Comparison of ENCODE assay signal across 1 cellular context in genomic region chr16:66552288-66553143, GRCh38.
A peak's percentile ranks its signal among the peaks of the same experiment; 100 is the strongest.
TF ChIP-seq lines count a peak whose summit lies in the region.

A gene with protein sequence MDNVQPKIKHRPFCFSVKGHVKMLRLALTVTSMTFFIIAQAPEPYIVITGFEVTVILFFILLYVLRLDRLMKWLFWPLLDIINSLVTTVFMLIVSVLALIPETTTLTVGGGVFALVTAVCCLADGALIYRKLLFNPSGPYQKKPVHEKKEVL (plus strand): TSS chr16:66552576. CDS start chr16:66552716, 140 bp downstream.

TF ChIP-seq in HepG2, 621 proteins besides CTCF, POLR2A, EP300 and RAD21 (continued from another document and continues in another):
- TF ChIP-seq, protein P1, sequence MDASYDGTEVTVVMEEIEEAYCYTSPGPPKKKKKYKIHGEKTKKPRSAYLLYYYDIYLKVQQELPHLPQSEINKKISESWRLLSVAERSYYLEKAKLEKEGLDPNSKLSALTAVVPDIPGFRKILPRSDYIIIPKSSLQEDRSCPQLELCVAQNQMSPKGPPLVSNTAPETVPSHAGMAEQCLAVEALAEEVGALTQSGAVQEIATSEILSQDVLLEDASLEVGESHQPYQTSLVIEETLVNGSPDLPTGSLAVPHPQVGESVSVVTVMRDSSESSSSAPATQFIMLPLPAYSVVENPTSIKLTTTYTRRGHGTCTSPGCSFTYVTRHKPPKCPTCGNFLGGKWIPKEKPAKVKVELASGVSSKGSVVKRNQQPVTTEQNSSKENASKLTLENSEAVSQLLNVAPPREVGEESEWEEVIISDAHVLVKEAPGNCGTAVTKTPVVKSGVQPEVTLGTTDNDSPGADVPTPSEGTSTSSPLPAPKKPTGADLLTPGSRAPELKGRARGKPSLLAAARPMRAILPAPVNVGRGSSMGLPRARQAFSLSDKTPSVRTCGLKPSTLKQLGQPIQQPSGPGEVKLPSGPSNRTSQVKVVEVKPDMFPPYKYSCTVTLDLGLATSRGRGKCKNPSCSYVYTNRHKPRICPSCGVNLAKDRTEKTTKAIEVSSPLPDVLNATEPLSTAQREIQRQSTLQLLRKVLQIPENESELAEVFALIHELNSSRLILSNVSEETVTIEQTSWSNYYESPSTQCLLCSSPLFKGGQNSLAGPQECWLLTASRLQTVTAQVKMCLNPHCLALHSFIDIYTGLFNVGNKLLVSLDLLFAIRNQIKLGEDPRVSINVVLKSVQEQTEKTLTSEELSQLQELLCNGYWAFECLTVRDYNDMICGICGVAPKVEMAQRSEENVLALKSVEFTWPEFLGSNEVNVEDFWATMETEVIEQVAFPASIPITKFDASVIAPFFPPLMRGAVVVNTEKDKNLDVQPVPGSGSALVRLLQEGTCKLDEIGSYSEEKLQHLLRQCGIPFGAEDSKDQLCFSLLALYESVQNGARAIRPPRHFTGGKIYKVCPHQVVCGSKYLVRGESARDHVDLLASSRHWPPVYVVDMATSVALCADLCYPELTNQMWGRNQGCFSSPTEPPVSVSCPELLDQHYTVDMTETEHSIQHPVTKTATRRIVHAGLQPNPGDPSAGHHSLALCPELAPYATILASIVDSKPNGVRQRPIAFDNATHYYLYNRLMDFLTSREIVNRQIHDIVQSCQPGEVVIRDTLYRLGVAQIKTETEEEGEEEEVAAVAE (CRISPR knock-in tag; IDR thresholded peaks at IDR 0.05; ENCODE audit: borderline replicate concordance) = peak; percentile 87; the same call in 1 of the 2 replicates
- TF ChIP-seq, protein P2, sequence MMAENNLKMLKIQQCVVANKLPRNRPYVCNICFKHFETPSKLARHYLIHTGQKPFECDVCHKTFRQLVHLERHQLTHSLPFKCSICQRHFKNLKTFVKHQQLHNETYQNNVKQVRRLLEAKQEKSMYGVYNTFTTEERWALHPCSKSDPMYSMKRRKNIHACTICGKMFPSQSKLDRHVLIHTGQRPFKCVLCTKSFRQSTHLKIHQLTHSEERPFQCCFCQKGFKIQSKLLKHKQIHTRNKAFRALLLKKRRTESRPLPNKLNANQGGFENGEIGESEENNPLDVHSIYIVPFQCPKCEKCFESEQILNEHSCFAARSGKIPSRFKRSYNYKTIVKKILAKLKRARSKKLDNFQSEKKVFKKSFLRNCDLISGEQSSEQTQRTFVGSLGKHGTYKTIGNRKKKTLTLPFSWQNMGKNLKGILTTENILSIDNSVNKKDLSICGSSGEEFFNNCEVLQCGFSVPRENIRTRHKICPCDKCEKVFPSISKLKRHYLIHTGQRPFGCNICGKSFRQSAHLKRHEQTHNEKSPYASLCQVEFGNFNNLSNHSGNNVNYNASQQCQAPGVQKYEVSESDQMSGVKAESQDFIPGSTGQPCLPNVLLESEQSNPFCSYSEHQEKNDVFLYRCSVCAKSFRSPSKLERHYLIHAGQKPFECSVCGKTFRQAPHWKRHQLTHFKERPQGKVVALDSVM (CRISPR knock-in tag; IDR thresholded peaks at IDR 0.05) = peak; percentile 98
- TF ChIP-seq, protein P3, sequence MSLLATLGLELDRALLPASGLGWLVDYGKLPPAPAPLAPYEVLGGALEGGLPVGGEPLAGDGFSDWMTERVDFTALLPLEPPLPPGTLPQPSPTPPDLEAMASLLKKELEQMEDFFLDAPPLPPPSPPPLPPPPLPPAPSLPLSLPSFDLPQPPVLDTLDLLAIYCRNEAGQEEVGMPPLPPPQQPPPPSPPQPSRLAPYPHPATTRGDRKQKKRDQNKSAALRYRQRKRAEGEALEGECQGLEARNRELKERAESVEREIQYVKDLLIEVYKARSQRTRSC (CRISPR knock-in tag; IDR thresholded peaks at IDR 0.05; ENCODE audit: low read depth) = no peak; the same call in 1 of the 2 replicates
- TF ChIP-seq GATA4 (IDR thresholded peaks at IDR 0.05; ENCODE audit: borderline replicate concordance, low read depth) (no peak; the same call in 1 of the 2 replicates), PITX1 (CRISPR knock-in tag; IDR thresholded peaks at IDR 0.05) (peak; percentile 92), ZNF543 (CRISPR knock-in tag; IDR thresholded peaks at IDR 0.05) (peak; percentile 98), SCMH1 (CRISPR knock-in tag; IDR thresholded peaks at IDR 0.05; ENCODE audit: borderline replicate concordance) (no peak), SMC3 (IDR thresholded peaks at IDR 0.05; ENCODE audit: low read length) (no peak), ZNF589 (CRISPR knock-in tag; conservative IDR thresholded peaks at IDR 0.05) (peak; percentile 97; the same call in 1 of the 2 replicates), ZNF512 (CRISPR knock-in tag; IDR thresholded peaks at IDR 0.05) (0 out of 2 replicates have a peak, but pooled peaks have one; percentile 59), RARG (CRISPR knock-in tag; IDR thresholded peaks at IDR 0.05; ENCODE audit: low read depth) (0 out of 2 replicates have a peak, but pooled peaks have one; percentile 71), ZFY (CRISPR knock-in tag; IDR thresholded peaks at IDR 0.05) (peak; percentile 93), MED1 (CRISPR knock-in tag; IDR thresholded peaks at IDR 0.05) (peak; percentile 74), ZNF354B (CRISPR knock-in tag; IDR thresholded peaks at IDR 0.05) (0 out of 2 replicates have a peak, but pooled peaks have one; percentile 90), ARHGAP35 (CRISPR knock-in tag; IDR thresholded peaks at IDR 0.05; ENCODE audit: borderline replicate concordance) (peak; percentile 100), HHEX (CRISPR knock-in tag; IDR thresholded peaks at IDR 0.05) (no peak), GATAD1 (CRISPR knock-in tag; IDR thresholded peaks at IDR 0.05) (peak; percentile 87), NR2C2 (CRISPR knock-in tag; IDR thresholded peaks at IDR 0.05; ENCODE audit: borderline replicate concordance) (peak; percentile 79; the same call in 1 of the 2 replicates), TFDP1 (CRISPR knock-in tag; IDR thresholded peaks at IDR 0.05; ENCODE audit: borderline replicate concordance) (peak; percentile 99), XRCC5 (optimal IDR thresholded peaks at IDR 0.05; ENCODE audit: low read length) (no peak), NFE2 (CRISPR knock-in tag; IDR thresholded peaks at IDR 0.05) (peak; percentile 33; the same call in 1 of the 2 replicates), FOXO1 (CRISPR knock-in tag; IDR thresholded peaks at IDR 0.05) (0 out of 2 replicates have a peak, but pooled peaks have one; percentile 28), STAT5B (CRISPR knock-in tag; IDR thresholded peaks at IDR 0.05) (peak; percentile 8; the same call in 1 of the 2 replicates), IKZF4 (CRISPR knock-in tag; IDR thresholded peaks at IDR 0.05; ENCODE audit: borderline replicate concordance, low read depth, not compliant biosample characterization) (peak; percentile 100), ZNF256 (CRISPR knock-in tag; conservative IDR thresholded peaks at IDR 0.05) (peak; percentile 98), NFKBIZ (CRISPR knock-in tag; IDR thresholded peaks at IDR 0.05) (peak; percentile 93), ZNF274 (CRISPR knock-in tag; IDR thresholded peaks at IDR 0.05) (peak; percentile 100), ZNF878 (CRISPR knock-in tag; IDR thresholded peaks at IDR 0.05) (peak; percentile 97), EED (CRISPR knock-in tag; IDR thresholded peaks at IDR 0.05) (peak; percentile 99), RELA (CRISPR knock-in tag; IDR thresholded peaks at IDR 0.05) (peak; percentile 90), CHD4 (IDR thresholded peaks at IDR 0.05; ENCODE audit: borderline replicate concordance, low read length) (no peak), ZFP36 (IDR thresholded peaks at IDR 0.05; ENCODE audit: borderline replicate concordance, low read depth, low read length, partially characterized antibody) (no peak)
- TF ChIP-seq, protein P4, sequence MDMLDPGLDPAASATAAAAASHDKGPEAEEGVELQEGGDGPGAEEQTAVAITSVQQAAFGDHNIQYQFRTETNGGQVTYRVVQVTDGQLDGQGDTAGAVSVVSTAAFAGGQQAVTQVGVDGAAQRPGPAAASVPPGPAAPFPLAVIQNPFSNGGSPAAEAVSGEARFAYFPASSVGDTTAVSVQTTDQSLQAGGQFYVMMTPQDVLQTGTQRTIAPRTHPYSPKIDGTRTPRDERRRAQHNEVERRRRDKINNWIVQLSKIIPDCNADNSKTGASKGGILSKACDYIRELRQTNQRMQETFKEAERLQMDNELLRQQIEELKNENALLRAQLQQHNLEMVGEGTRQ (IDR thresholded peaks at IDR 0.05; ENCODE audit: low read depth, low read length) = no peak
- TF ChIP-seq, protein P4 (CRISPR knock-in tag; IDR thresholded peaks at IDR 0.05; ENCODE audit: borderline replicate concordance) = peak; percentile 75
- TF ChIP-seq, protein P5, sequence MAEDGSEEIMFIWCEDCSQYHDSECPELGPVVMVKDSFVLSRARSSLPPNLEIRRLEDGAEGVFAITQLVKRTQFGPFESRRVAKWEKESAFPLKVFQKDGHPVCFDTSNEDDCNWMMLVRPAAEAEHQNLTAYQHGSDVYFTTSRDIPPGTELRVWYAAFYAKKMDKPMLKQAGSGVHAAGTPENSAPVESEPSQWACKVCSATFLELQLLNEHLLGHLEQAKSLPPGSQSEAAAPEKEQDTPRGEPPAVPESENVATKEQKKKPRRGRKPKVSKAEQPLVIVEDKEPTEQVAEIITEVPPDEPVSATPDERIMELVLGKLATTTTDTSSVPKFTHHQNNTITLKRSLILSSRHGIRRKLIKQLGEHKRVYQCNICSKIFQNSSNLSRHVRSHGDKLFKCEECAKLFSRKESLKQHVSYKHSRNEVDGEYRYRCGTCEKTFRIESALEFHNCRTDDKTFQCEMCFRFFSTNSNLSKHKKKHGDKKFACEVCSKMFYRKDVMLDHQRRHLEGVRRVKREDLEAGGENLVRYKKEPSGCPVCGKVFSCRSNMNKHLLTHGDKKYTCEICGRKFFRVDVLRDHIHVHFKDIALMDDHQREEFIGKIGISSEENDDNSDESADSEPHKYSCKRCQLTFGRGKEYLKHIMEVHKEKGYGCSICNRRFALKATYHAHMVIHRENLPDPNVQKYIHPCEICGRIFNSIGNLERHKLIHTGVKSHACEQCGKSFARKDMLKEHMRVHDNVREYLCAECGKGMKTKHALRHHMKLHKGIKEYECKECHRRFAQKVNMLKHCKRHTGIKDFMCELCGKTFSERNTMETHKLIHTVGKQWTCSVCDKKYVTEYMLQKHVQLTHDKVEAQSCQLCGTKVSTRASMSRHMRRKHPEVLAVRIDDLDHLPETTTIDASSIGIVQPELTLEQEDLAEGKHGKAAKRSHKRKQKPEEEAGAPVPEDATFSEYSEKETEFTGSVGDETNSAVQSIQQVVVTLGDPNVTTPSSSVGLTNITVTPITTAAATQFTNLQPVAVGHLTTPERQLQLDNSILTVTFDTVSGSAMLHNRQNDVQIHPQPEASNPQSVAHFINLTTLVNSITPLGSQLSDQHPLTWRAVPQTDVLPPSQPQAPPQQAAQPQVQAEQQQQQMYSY (CRISPR knock-in tag; IDR thresholded peaks at IDR 0.05) = peak; percentile 73
- TF ChIP-seq, protein P6, sequence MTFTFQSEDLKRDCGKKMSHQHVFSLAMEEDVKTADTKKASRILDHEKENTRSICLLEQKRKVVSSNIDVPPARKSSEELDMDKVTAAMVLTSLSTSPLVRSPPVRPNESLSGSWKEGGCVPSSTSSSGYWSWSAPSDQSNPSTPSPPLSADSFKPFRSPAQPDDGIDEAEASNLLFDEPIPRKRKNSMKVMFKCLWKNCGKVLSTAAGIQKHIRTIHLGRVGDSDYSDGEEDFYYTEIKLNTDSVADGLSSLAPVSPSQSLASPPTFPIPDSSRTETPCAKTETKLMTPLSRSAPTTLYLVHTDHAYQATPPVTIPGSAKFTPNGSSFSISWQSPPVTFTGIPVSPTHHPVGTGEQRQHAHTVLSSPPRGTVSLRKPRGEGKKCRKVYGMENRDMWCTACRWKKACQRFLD (CRISPR knock-in tag; IDR thresholded peaks at IDR 0.05; ENCODE audit: borderline replicate concordance) = peak; percentile 99
- TF ChIP-seq, protein P7, sequence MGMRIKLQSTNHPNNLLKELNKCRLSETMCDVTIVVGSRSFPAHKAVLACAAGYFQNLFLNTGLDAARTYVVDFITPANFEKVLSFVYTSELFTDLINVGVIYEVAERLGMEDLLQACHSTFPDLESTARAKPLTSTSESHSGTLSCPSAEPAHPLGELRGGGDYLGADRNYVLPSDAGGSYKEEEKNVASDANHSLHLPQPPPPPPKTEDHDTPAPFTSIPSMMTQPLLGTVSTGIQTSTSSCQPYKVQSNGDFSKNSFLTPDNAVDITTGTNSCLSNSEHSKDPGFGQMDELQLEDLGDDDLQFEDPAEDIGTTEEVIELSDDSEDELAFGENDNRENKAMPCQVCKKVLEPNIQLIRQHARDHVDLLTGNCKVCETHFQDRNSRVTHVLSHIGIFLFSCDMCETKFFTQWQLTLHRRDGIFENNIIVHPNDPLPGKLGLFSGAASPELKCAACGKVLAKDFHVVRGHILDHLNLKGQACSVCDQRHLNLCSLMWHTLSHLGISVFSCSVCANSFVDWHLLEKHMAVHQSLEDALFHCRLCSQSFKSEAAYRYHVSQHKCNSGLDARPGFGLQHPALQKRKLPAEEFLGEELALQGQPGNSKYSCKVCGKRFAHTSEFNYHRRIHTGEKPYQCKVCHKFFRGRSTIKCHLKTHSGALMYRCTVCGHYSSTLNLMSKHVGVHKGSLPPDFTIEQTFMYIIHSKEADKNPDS (CRISPR knock-in tag; IDR thresholded peaks at IDR 0.05) = peak; percentile 98; the same call in 1 of the 2 replicates
